In genomic region chr3:124619887-124620599, GRCh38 we compare ENCODE assay signal across 10 cellular contexts.
DNase-seq lines count a peak whose midpoint lies in the region; ATAC-seq lines count a peak whose summit lies in the region.
"Had no signal": no experiment of that assay in that cellular context is flagged by ENCODE, and none has a peak within 500 bp of the region (broad histone marks: within the 10 kb centered on the region; RNA-seq: fewer than 3 reads in every experiment).

No MANE protein-coding gene starts in this region.

- no peaks in the 10 kb centered on the region for H3K27me3 ChIP-seq in effector memory CD4-positive, alpha-beta T cell (replicated peaks; ENCODE audit: control insufficient read depth, insufficient read depth, low read length, poor library complexity, severe bottlenecking)

- no peaks in the 10 kb centered on the region for H3K27me3 Mint-ChIP-seq in activated naive CD4-positive, alpha-beta T cell treated with anti-CD3 and anti-CD28 coated beads for 36 hours (ENCODE audit: low read depth)

- no peak for DNase-seq in activated naive CD4-positive, alpha-beta T cell treated with anti-CD3 and anti-CD28 coated beads for 36 hours
- DNase-seq in activated naive CD4-positive, alpha-beta T cell (lab: John Stamatoyannopoulos, UW): no peak
- DNase-seq in effector memory CD4-positive, alpha-beta T cell: no peak
- DNase-seq in stimulated activated naive CD8-positive, alpha-beta T cell treated with anti-CD3 and anti-CD28 coated beads, Interleukin-15, Interleukin-2, amounts not matched to agents 100 U/mL and 50 U/mL, for 24 hours: no peak
- no peak for DNase-seq in globus pallidus (ENCODE audit: low spot score)
- DNase-seq: NCI-H524 treated with DMSO at 0.1 percent for 48 hours, WERI-Rb-1 had no signal

- H3K36me3 Mint-ChIP-seq in activated naive CD4-positive, alpha-beta T cell treated with anti-CD3 and anti-CD28 coated beads for 36 hours (ENCODE audit: low read depth): no peaks in the 10 kb centered on the region

- H3K4me3 Mint-ChIP-seq in activated naive CD4-positive, alpha-beta T cell treated with anti-CD3 and anti-CD28 coated beads for 36 hours: no peak overlapping the region

- ATAC-seq in HG03442 (IDR thresholded peaks at IDR 0.05; ENCODE audit: unreplicated experiment) (peak; percentile 7), HG03045 (IDR thresholded peaks at IDR 0.05; ENCODE audit: unreplicated experiment) (no peak), HG02763 (IDR thresholded peaks at IDR 0.05; ENCODE audit: unreplicated experiment) (no peak)
- ATAC-seq in stimulated activated naive CD8-positive, alpha-beta T cell treated with anti-CD3 and anti-CD28 coated beads, Interleukin-15, Interleukin-2, amounts not matched to agents 100 U/mL and 50 U/mL, for 24 hours: peak; percentile 38

- H3K9me3 Mint-ChIP-seq in activated naive CD4-positive, alpha-beta T cell treated with anti-CD3 and anti-CD28 coated beads for 36 hours: no peaks in the 10 kb centered on the region

- H3K4me3 ChIP-seq in effector memory CD4-positive, alpha-beta T cell (ENCODE audit: insufficient read depth, low read depth, low read length, poor library complexity, severe bottlenecking): peak overlapping the region; percentile 21

- H3K27ac ChIP-seq in effector memory CD4-positive, alpha-beta T cell (ENCODE audit: insufficient read depth, low read length, poor library complexity, severe bottlenecking): peak overlapping the region; percentile 41
- H3K27ac ChIP-seq: WERI-Rb-1 had no signal

- no peaks in the 10 kb centered on the region for H3K36me3 ChIP-seq in effector memory CD4-positive, alpha-beta T cell (ENCODE audit: control insufficient read depth, insufficient read depth, low read length)
- H3K36me3 ChIP-seq: WERI-Rb-1 had no signal

- peaks cover 49% of the 10 kb centered on the region for H3K4me1 Mint-ChIP-seq in activated naive CD4-positive, alpha-beta T cell treated with anti-CD3 and anti-CD28 coated beads for 36 hours (ENCODE audit: low read depth)

- peaks cover 12% of the 10 kb centered on the region for H3K4me1 ChIP-seq in effector memory CD4-positive, alpha-beta T cell (ENCODE audit: control insufficient read depth, insufficient read depth, low read length, poor library complexity, severe bottlenecking)

- no peaks in the 10 kb centered on the region for H3K9me3 ChIP-seq in effector memory CD4-positive, alpha-beta T cell (ENCODE audit: control insufficient read depth, low read length)

- CTCF ChIA-PET in activated naive CD4-positive, alpha-beta T cell treated with anti-CD3 and anti-CD28 coated beads for 36 hours (lab: Charles Lee): interaction anchor here (0.6 to 1.9 kb wide), 5 partner anchors 20 to 69 kb away, joined by 3 to 9 read pairs (median 3); no protein-coding TSS in a partner anchor

- intact Hi-C loops in activated naive CD4-positive, alpha-beta T cell treated with anti-CD3 and anti-CD28 coated beads for 36 hours (cut with micrococcal nuclease): loop anchor here (1.0 to 2.0 kb wide), 4 partner anchors 19 to 69 kb away; no protein-coding TSS in a partner anchor

- H3K27ac Mint-ChIP-seq in activated naive CD4-positive, alpha-beta T cell treated with anti-CD3 and anti-CD28 coated beads for 36 hours: peak overlapping the region; percentile 39

Comparison
In these comparisons a context has a peak if more than half of its experiments do, and no peak if none do; other contexts are left out.
1. ATAC-seq: peak in HG03442 (single experiment) and stimulated activated naive CD8-positive, alpha-beta T cell treated with anti-CD3 and anti-CD28 coated beads, Interleukin-15, Interleukin-2, amounts not matched to agents 100 U/mL and 50 U/mL, for 24 hours (single experiment); none in HG03045 (single experiment) and HG02763 (single experiment).